10 cellular contexts compared by ENCODE assay signal in genomic region chr17:4667166-4667565, GRCh38. TPM values are rescaled to one million over a fixed set of nuclear protein-coding genes. Genes with fewer than 3 reads are reported as not detected.
"Had no signal": no experiment of that assay in that cellular context is flagged by ENCODE, and none has a peak within 500 bp of the region (broad histone marks: within the 10 kb centered on the region; RNA-seq: fewer than 3 reads in every experiment).

No MANE protein-coding gene starts in this region.

- H3K4me3 ChIP-seq: GM23338, HAP-1 had no signal

- H3K4me3 Mint-ChIP-seq: GM23338, HFFc6, IgD-negative memory B cell had no signal

- H2AFZ ChIP-seq: GM23338 had no signal

- H3K27ac Mint-ChIP-seq: HFFc6, IgD-negative memory B cell had no signal

- H3K4me2 ChIP-seq: GM23338 had no signal

- H3K9me3 Mint-ChIP-seq: GM23338, HFFc6, IgD-negative memory B cell had no signal

- ATAC-seq: HCT116, HepG2 had no signal

- DNase-seq: HFFc6, KBM-7 had no signal

- H3K9me3 ChIP-seq: HAP-1 had no signal

- H3K27ac ChIP-seq: HL-60 had no signal

RNA-seq across cellular contexts. Expression of gene ALOX15, which starts 25.7 kb away (rescaled TPM):
- total RNA-seq: H4, HFFc6, HT1080 had no signal
- polyA plus RNA-seq: HepG2 had no signal
